In genomic region chr4:108607426-108607825, GRCh38 we compare ENCODE assay signal across 22 cellular contexts.
"Had no signal": no experiment of that assay in that cellular context is flagged by ENCODE, and none has a peak within 500 bp of the region (broad histone marks: within the 10 kb centered on the region; RNA-seq: fewer than 3 reads in every experiment).

No MANE protein-coding gene starts in this region.

- DNase-seq: IMR-90, Karpas-422, KBM-7, MG63, MV-4-11, NCI-H1048, NCI-H1105, NCI-H1417, NCI-H1436 treated with DMSO at 0.1 percent for 48 hours, NCI-H1694, NCI-H187 treated with DMSO at 0.1 percent for 48 hours, NCI-H2029 treated with DMSO at 0.1 percent for 48 hours, NCI-H2227 treated with DMSO at 0.1 percent for 48 hours, NCI-H524, NCI-H526 treated with DMSO at 0.1 percent for 48 hours, NCI-H748 treated with DMSO at 0.1 percent for 48 hours, Right ventricle myocardium superior, RPMI8226, SIG-M5 had no signal

- H3K4me3 ChIP-seq: MG63, SJSA1, SK-N-MC had no signal

- H3K27ac ChIP-seq: SJSA1, SK-N-MC had no signal

- H3K4me1 ChIP-seq: SJSA1 had no signal

- ATAC-seq: HepG2 had no signal

- H3K36me3 ChIP-seq: MG63, SJSA1 had no signal

- H3K9me3 ChIP-seq: MG63, SJSA1 had no signal

- H3K27me3 ChIP-seq: MG63, SJSA1 had no signal
